In the genomic region with DNA sequence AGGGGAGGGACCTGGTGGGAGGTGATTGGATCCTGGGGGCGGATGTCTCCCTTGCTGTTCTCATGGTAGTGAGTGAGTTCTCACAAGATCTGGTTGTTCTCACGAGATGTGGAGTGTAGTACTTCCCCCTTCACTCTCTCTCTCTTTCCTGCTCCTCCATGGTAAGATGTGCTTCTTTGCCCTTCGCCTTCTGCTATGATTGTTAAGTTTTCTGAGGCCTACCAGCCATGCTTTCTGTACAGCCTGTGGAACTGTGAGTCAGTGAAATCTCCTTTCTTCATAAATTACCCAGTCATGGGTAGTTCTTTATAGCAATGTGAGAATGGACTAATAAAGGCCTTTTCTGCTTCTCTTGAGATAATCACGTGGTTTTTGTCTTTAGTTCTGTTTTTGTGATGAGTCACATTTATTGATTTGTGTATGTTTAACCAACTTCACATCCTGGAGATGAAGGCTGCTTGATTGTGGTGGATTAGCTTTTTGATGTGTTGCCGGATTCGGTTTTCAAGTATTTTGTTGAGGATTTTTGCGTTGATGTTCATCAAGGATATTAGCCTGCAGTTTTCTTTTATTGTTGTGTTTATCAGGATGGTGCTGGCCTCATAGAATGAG, we compare ENCODE assay signal across 12 cellular contexts. TPM values are rescaled to one million over a fixed set of nuclear protein-coding genes. Genes with fewer than 3 reads are reported as not detected.
DNase-seq lines count a peak whose midpoint lies in the region; ATAC-seq and TF ChIP-seq lines count a peak whose summit lies in the region.
"Had no signal": no experiment of that assay in that cellular context is flagged by ENCODE, and none has a peak within 500 bp of the region (broad histone marks: within the 10 kb centered on the region; RNA-seq: fewer than 3 reads in every experiment).

No MANE protein-coding gene starts in this region.

- H3K27me3 ChIP-seq in DND-41 (ENCODE audit: insufficient read depth, low read length, poor library complexity) (no peaks in the 10 kb centered on the region), GM23338 (ENCODE audit: insufficient read depth) (no peaks in the 10 kb centered on the region)
- H3K27me3 ChIP-seq: colonic mucosa, hepatocyte had no signal

- H3K27me3 Mint-ChIP-seq in GM23338 (ENCODE audit: insufficient read depth, low read depth, poor library complexity) (peaks cover 2% of the 10 kb centered on the region), osteocyte (ENCODE audit: unreplicated experiment) (no peaks in the 10 kb centered on the region)

- no peaks in the 10 kb centered on the region for H3F3A ChIP-seq in GM23338 (replicated peaks; ENCODE audit: low read depth)

- TF ChIP-seq CTCF in DND-41 (IDR thresholded peaks at IDR 0.05; ENCODE audit: borderline replicate concordance, extremely low read depth, low read length, poor library complexity, severe bottlenecking) (no peak), GM23338 (conservative IDR thresholded peaks at IDR 0.05; ENCODE audit: low read depth in 2 of 2) (no peak), fibroblast of villous mesenchyme (IDR thresholded peaks at IDR 0.05; ENCODE audit: insufficient read depth, low read depth, low read length) (no peak), osteocyte (IDR thresholded peaks at IDR 0.05) (no peak)

- H3K36me3 ChIP-seq in DND-41 (ENCODE audit: insufficient read depth, low read length) = peaks cover 3% of the 10 kb centered on the region; the same call in 1 of the 2 replicates
- no peaks in the 10 kb centered on the region for H3K36me3 ChIP-seq in GM23338 (ENCODE audit: insufficient read depth)
- H3K36me3 ChIP-seq: colonic mucosa had no signal

- ATAC-seq in DND-41 (ENCODE audit: insufficient read depth, low read depth) (peak; percentile 35; the same call in 2 of the 3 replicates), GM23338 (no peak), HG03159 (IDR thresholded peaks at IDR 0.05; ENCODE audit: unreplicated experiment) (no peak)

- peaks cover 4% of the 10 kb centered on the region for H3K9me3 ChIP-seq in DND-41 (ENCODE audit: insufficient read depth, low read length, severe bottlenecking)
- H3K9me3 ChIP-seq: colonic mucosa had no signal

- H3K27ac Mint-ChIP-seq in GM23338 (peak overlapping the region; percentile 12), osteocyte (ENCODE audit: unreplicated experiment) (no peak overlapping the region)

- H3K4me2 ChIP-seq in DND-41 (ENCODE audit: insufficient read depth, low read length) (no peak overlapping the region), GM23338 (no peak overlapping the region)
- H3K4me2 ChIP-seq: hepatocyte had no signal

- H3K4me1 ChIP-seq in DND-41 (ENCODE audit: insufficient read depth, low read length) (peaks cover 26% of the 10 kb centered on the region), GM23338 (ENCODE audit: insufficient read depth) (peaks cover 11% of the 10 kb centered on the region)
- H3K4me1 ChIP-seq: colonic mucosa had no signal

- H3K79me2 ChIP-seq in DND-41 (ENCODE audit: insufficient read depth, low read length) (peaks cover 31% of the 10 kb centered on the region), GM23338 (replicated peaks; ENCODE audit: insufficient read depth) (peaks cover 26% of the 10 kb centered on the region)

- H3K4me1 Mint-ChIP-seq in GM23338 = peaks cover 14% of the 10 kb centered on the region; the same call in 2 of the 3 replicates
- H3K4me1 Mint-ChIP-seq in osteocyte (ENCODE audit: unreplicated experiment) = no peaks in the 10 kb centered on the region
- H3K4me1 Mint-ChIP-seq: neural crest cell had no signal

- H3K27ac ChIP-seq in DND-41 (ENCODE audit: low read length) (no peak overlapping the region), GM23338 (ENCODE audit: low read depth) (no peak overlapping the region)
- H3K27ac ChIP-seq: colonic mucosa, hepatocyte had no signal

- H2AFZ ChIP-seq in DND-41 (ENCODE audit: low read depth, low read length) (no peak overlapping the region), GM23338 (no peak overlapping the region)
- H2AFZ ChIP-seq: hepatocyte had no signal

- H3K9ac ChIP-seq in DND-41 (ENCODE audit: low read depth, low read length) = no peak overlapping the region

- H3K4me3 Mint-ChIP-seq in GM23338 (no peak overlapping the region), osteocyte (ENCODE audit: unreplicated experiment) (no peak overlapping the region)
- H3K4me3 Mint-ChIP-seq: neural crest cell had no signal

- H3K36me3 Mint-ChIP-seq in GM23338 (ENCODE audit: low read depth) (peaks cover under 1% of the 10 kb centered on the region; the same call in 2 of the 3 replicates), osteocyte (ENCODE audit: unreplicated experiment) (peaks cover 6% of the 10 kb centered on the region)

- peaks cover under 1% of the 10 kb centered on the region; the same call in 2 of the 3 replicates for H3K9me3 Mint-ChIP-seq in GM23338
- H3K9me3 Mint-ChIP-seq in osteocyte (ENCODE audit: unreplicated experiment) = peaks cover 13% of the 10 kb centered on the region

- H4K20me1 ChIP-seq in DND-41 (ENCODE audit: insufficient read depth, low read length) (no peaks in the 10 kb centered on the region), GM23338 (replicated peaks; ENCODE audit: insufficient read depth) (no peaks in the 10 kb centered on the region)

- DNase-seq in DND-41 = no peak
- no peak for DNase-seq in GM23338 (ENCODE audit: low spot score)
- peak; percentile 16 for DNase-seq in SK-MEL-5 (ENCODE audit: low read depth, low spot score)
- peak; percentile 9 for DNase-seq in fibroblast of villous mesenchyme (ENCODE audit: low read depth)
- no peak for DNase-seq in NCI-H82 treated with DMSO at 0.1 percent for 48 hours (lab: John Stamatoyannopoulos, UW; ENCODE audit: unreplicated experiment)
- no peak for DNase-seq in NCI-H2171 (lab: John Stamatoyannopoulos, UW)
- no peak for DNase-seq in osteocyte (ENCODE audit: extremely low spot score, unreplicated experiment)
- DNase-seq: colonic mucosa, DMS 273 treated with DMSO at 0.1 percent for 48 hours had no signal

- in situ Hi-C loops in SK-MEL-5 (cut with HindIII; ENCODE audit: low pct_unique_long_range_greater_than_20kb, low sequenced_read_pairs) = no loop called here

- no peaks in the 10 kb centered on the region for H3K9me2 ChIP-seq in GM23338 (ENCODE audit: insufficient read depth)

- no peak overlapping the region for H3K4me3 ChIP-seq in DND-41 (ENCODE audit: low read depth in 1 of 2, low read length in 2 of 2)
- H3K4me3 ChIP-seq in GM23338 = no peak overlapping the region
- no peak overlapping the region for H3K4me3 ChIP-seq in fibroblast of villous mesenchyme (ENCODE audit: low read depth, low read length)
- H3K4me3 ChIP-seq: colonic mucosa, hepatocyte had no signal

RNA-seq across cellular contexts. Expression of a gene that starts 45.5 kb away (rescaled TPM):
- 83.2 and 85.5 TPM in 2 replicates for total RNA-seq in GM23338 (2014; rRNA removed; shearing (Covaris generic))
- 113 and 136 TPM in 2 replicates for polyA plus RNA-seq in GM23338 (2016; fragmentation: Nextera tagmentation; extraction: Ambion mirVana)
- total RNA-seq in SK-MEL-5 (2014; rRNA removed; shearing (Covaris generic)) = 31.2 and 32.0 TPM in 2 replicates
- 12.0 and 18.7 TPM in 2 replicates for polyA plus RNA-seq in SK-MEL-5 (2015; cell fraction: cytosol; rRNA removed)
- polyA plus RNA-seq in SK-MEL-5 (2015; cell fraction: nucleus; rRNA removed) = 14.2 and 20.5 TPM in 2 replicates
- 27.7 and 29.8 TPM in 2 replicates for total RNA-seq in fibroblast of villous mesenchyme
- total RNA-seq in osteocyte = 29.3 and 32.2 TPM in 2 replicates

Comparison
In these comparisons a context has a peak if more than half of its experiments do, and no peak if none do; other contexts are left out.
1. DNase-seq: peak in SK-MEL-5 (single experiment) and fibroblast of villous mesenchyme (single experiment); none in DND-41 (single experiment), GM23338 (single experiment), NCI-H82 treated with DMSO at 0.1 percent for 48 hours (single experiment), NCI-H2171 (single experiment) and osteocyte (single experiment).